In genomic region chr17:74642995-74643394, GRCh38 we compare ENCODE assay signal across 35 cellular contexts. TPM values are rescaled to one million over a fixed set of nuclear protein-coding genes. Genes with fewer than 3 reads are reported as not detected.
"Had no signal": no experiment of that assay in that cellular context is flagged by ENCODE, and none has a peak within 500 bp of the region (broad histone marks: within the 10 kb centered on the region; RNA-seq: fewer than 3 reads in every experiment).

No MANE protein-coding gene starts in this region.

- H3K9me3 ChIP-seq: ascending aorta, SJCRH30 had no signal

- H3K27ac Mint-ChIP-seq: activated CD4-positive, alpha-beta T cell treated with anti-CD3 and anti-CD28 coated beads, Interleukin-2, amount 10 ng/mL, durations not matched to agents 24 days and 14 days; activated CD8-positive, alpha-beta T cell treated with anti-CD3 and anti-CD28 coated beads for 36 hours; activated naive CD4-positive, alpha-beta T cell treated with anti-CD3 and anti-CD28 coated beads, Interleukin-2, amount 50 U/mL, for 24 hours; activated naive CD8-positive, alpha-beta T cell treated with anti-CD3 and anti-CD28 coated beads, Interleukin-2, amount 10 ng/mL, durations not matched to agents 7 days and 5 days; activated T-cell treated with anti-CD3 and anti-CD28 coated beads, Interleukin-2, amount 50 U/mL, for 72 hours; activated T-helper 17 cell treated with anti-CD3 and anti-CD28 coated beads, Interleukin-2, amount 50 U/mL, for 72 hours had no signal

- H3K27me3 ChIP-seq: ascending aorta, cardiac muscle cell had no signal

- H3K4me1 ChIP-seq: ascending aorta, SJCRH30 had no signal

- H3K9me3 Mint-ChIP-seq: activated CD4-positive, alpha-beta T cell treated with anti-CD3 and anti-CD28 coated beads, Interleukin-2, amount 10 ng/mL, durations not matched to agents 24 days and 14 days; activated CD8-positive, alpha-beta T cell treated with anti-CD3 and anti-CD28 coated beads for 36 hours; activated naive CD4-positive, alpha-beta T cell treated with anti-CD3 and anti-CD28 coated beads, Interleukin-2, amount 50 U/mL, for 24 hours; activated naive CD8-positive, alpha-beta T cell treated with anti-CD3 and anti-CD28 coated beads, Interleukin-2, amount 10 ng/mL, durations not matched to agents 7 days and 5 days; activated T-cell treated with anti-CD3 and anti-CD28 coated beads, Interleukin-2, amount 50 U/mL, for 72 hours; activated T-helper 17 cell treated with anti-CD3 and anti-CD28 coated beads, Interleukin-2, amount 50 U/mL, for 72 hours; central memory CD8-positive, alpha-beta T cell had no signal

- H3K4me3 ChIP-seq: ascending aorta, cardiac muscle cell, SJCRH30, SK-N-MC had no signal

- ATAC-seq: activated CD8-positive, alpha-beta T cell treated with anti-CD3 and anti-CD28 coated beads for 36 hours; activated T-cell treated with anti-CD3 and anti-CD28 coated beads, Interleukin-2, amount 50 U/mL, for 72 hours; activated T-helper 17 cell treated with anti-CD3 and anti-CD28 coated beads, Interleukin-2, amount 50 U/mL, for 72 hours; Panc1 had no signal

- H3K36me3 Mint-ChIP-seq: activated naive CD4-positive, alpha-beta T cell treated with anti-CD3 and anti-CD28 coated beads, Interleukin-2, amount 50 U/mL, for 24 hours; activated naive CD8-positive, alpha-beta T cell treated with anti-CD3 and anti-CD28 coated beads, Interleukin-2, amount 10 ng/mL, durations not matched to agents 7 days and 5 days had no signal

- H3K27ac ChIP-seq: ascending aorta, cardiac muscle cell, SJCRH30, SK-N-MC, WERI-Rb-1 had no signal

- H3K36me3 ChIP-seq: ascending aorta, cardiac muscle cell, SJCRH30, WERI-Rb-1 had no signal

- DNase-seq: activated CD4-positive, alpha-beta T cell treated with anti-CD3 and anti-CD28 coated beads, Interleukin-2, amount 10 ng/mL, durations not matched to agents 24 days and 14 days; activated CD4-positive, alpha-beta T cell treated with anti-CD3 and anti-CD28 coated beads, Interleukin-2, amount 50 U/mL, for 4 hours; activated CD8-positive, alpha-beta T cell treated with anti-CD3 and anti-CD28 coated beads for 36 hours; activated effector memory CD4-positive, alpha-beta T cell treated with anti-CD3 and anti-CD28 coated beads, Interleukin-2, amount 50 U/mL, for 16 hours; activated naive CD4-positive, alpha-beta T cell; activated naive CD8-positive, alpha-beta T cell treated with anti-CD3 and anti-CD28 coated beads, Interleukin-2, amount 10 ng/mL, durations not matched to agents 7 days and 5 days; activated T-cell treated with anti-CD3 and anti-CD28 coated beads, Interleukin-2, amount 50 U/mL, for 1 hour; activated T-cell treated with anti-CD3 and anti-CD28 coated beads, Interleukin-2, amount 50 U/mL, for 72 hours; amygdala; NCI-H1105; NCI-H1436; NCI-H1694 treated with DMSO at 0.1 percent for 48 hours; NCI-H2029; NCI-H2171; NCI-H510A; NCI-H526; NCI-H748 treated with DMSO at 0.1 percent for 48 hours; SHP77; SJCRH30; T1000; WERI-Rb-1 had no signal

- H3K4me3 Mint-ChIP-seq: activated CD4-positive, alpha-beta T cell treated with anti-CD3 and anti-CD28 coated beads, Interleukin-2, amount 10 ng/mL, durations not matched to agents 24 days and 14 days; activated CD8-positive, alpha-beta T cell treated with anti-CD3 and anti-CD28 coated beads for 36 hours; activated naive CD4-positive, alpha-beta T cell treated with anti-CD3 and anti-CD28 coated beads, Interleukin-2, amount 50 U/mL, for 24 hours; activated naive CD8-positive, alpha-beta T cell treated with anti-CD3 and anti-CD28 coated beads, Interleukin-2, amount 10 ng/mL, durations not matched to agents 7 days and 5 days; activated T-cell treated with anti-CD3 and anti-CD28 coated beads, Interleukin-2, amount 50 U/mL, for 72 hours; activated T-helper 17 cell treated with anti-CD3 and anti-CD28 coated beads, Interleukin-2, amount 50 U/mL, for 72 hours; central memory CD8-positive, alpha-beta T cell had no signal

RNA-seq across cellular contexts. Expression of gene CD300E, which starts 19.5 kb away (rescaled TPM):
- total RNA-seq: activated CD4-positive, alpha-beta T cell treated with anti-CD3 and anti-CD28 coated beads, Interleukin-2, amount 10 ng/mL, durations not matched to agents 24 days and 14 days; activated CD8-positive, alpha-beta memory T cell treated with anti-CD3 and anti-CD28 coated beads for 36 hours; activated CD8-positive, alpha-beta T cell treated with anti-CD3 and anti-CD28 coated beads for 36 hours; activated naive CD8-positive, alpha-beta T cell treated with anti-CD3 and anti-CD28 coated beads, Interleukin-2, amount 10 ng/mL, durations not matched to agents 7 days and 5 days; activated T-cell treated with anti-CD3 and anti-CD28 coated beads, Interleukin-2, amount 50 U/mL, for 72 hours; activated T-helper 17 cell treated with anti-CD3 and anti-CD28 coated beads, Interleukin-2, amount 50 U/mL, for 72 hours; cardiac muscle cell; chondrocyte; M059J; RPMI7951; T-helper 1 cell treated with Interleukin-12 subunit alpha and Interleukin-12 subunit beta and Interleukin-4 antibody, amounts not matched to agents 30 ng/mL and 1 ng/mL, for 36 hours; T-helper 2 cell treated with Interferon-gamma antibody and Interleukin-4, amounts not matched to agents 100 ng/mL and 5 ng/mL, for 36 hours had no signal
- polyA plus RNA-seq: cardiac muscle cell had no signal

RNA-seq across cellular contexts. Expression of gene CD300LD, which starts 50.9 kb away (rescaled TPM):
- total RNA-seq: activated CD4-positive, alpha-beta T cell treated with anti-CD3 and anti-CD28 coated beads, Interleukin-2, amount 10 ng/mL, durations not matched to agents 24 days and 14 days; activated CD8-positive, alpha-beta memory T cell treated with anti-CD3 and anti-CD28 coated beads for 36 hours; activated CD8-positive, alpha-beta T cell treated with anti-CD3 and anti-CD28 coated beads for 36 hours; activated naive CD8-positive, alpha-beta T cell treated with anti-CD3 and anti-CD28 coated beads, Interleukin-2, amount 10 ng/mL, durations not matched to agents 7 days and 5 days; activated T-helper 17 cell treated with anti-CD3 and anti-CD28 coated beads, Interleukin-2, amount 50 U/mL, for 72 hours; ascending aorta; cardiac muscle cell; chondrocyte; M059J; RPMI7951; SJCRH30; T-helper 1 cell treated with Interleukin-12 subunit alpha and Interleukin-12 subunit beta and Interleukin-4 antibody, amounts not matched to agents 30 ng/mL and 1 ng/mL, for 36 hours; T-helper 2 cell treated with Interferon-gamma antibody and Interleukin-4, amounts not matched to agents 100 ng/mL and 5 ng/mL, for 36 hours had no signal
- polyA plus RNA-seq: adipose tissue, cardiac muscle cell had no signal
